Comparison of ENCODE assay signal across 7 cellular contexts in the genomic region with DNA sequence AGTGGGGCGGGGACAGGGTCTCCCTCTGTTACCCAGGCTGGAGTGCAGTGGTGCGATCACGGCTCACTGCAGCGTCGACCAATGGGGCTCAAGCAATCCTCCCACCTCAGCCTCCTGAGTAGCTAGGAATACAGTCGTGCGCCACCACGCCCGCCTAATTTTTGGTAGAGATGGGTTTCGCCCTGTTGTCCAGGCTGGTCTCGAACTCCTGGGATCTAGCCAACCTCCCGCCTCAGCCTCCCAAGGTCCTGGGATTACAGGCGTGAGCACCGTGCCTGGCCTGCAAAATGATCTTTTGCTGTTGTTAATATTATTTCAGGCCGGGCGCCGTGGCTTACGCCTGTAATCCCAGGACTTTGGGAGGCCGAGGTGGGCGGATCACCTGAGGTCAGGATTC. TPM values are rescaled to one million over a fixed set of nuclear protein-coding genes. Genes with fewer than 3 reads are reported as not detected.
DNase-seq lines count a peak whose midpoint lies in the region; ATAC-seq, FAIRE-seq and TF ChIP-seq lines count a peak whose summit lies in the region.

No MANE protein-coding gene starts in this region.

- H3K9me3 ChIP-seq in IMR-90 (ENCODE audit: control insufficient read depth, insufficient read depth, low read length): no peaks in the 10 kb centered on the region
- H3K9me3 ChIP-seq in astrocyte (ENCODE audit: insufficient read depth, low read depth, low read length): no peaks in the 10 kb centered on the region
- no peaks in the 10 kb centered on the region for H3K9me3 ChIP-seq in left lung

- no peak overlapping the region for H3K27ac ChIP-seq in IMR-90 (ENCODE audit: insufficient read depth, low read length)
- H3K27ac ChIP-seq in astrocyte (ENCODE audit: low read depth, low read length): no peak overlapping the region
- H3K27ac ChIP-seq in left lung: peak overlapping the region; percentile 81 to 83
- H3K27ac ChIP-seq in temporal lobe (ENCODE audit: low read depth, low read length): peak overlapping the region; percentile 2

- no peak overlapping the region for H2BK15ac ChIP-seq in IMR-90 (ENCODE audit: low read depth, low read length)

- H3K4me1 ChIP-seq in IMR-90 (ENCODE audit: control insufficient read depth, insufficient read depth, low read length): peaks cover 9% of the 10 kb centered on the region
- H3K4me1 ChIP-seq in astrocyte (ENCODE audit: insufficient read depth, low read length): peaks cover 7% of the 10 kb centered on the region
- peaks cover 12 to 23% of the 10 kb centered on the region in 2 donors for H3K4me1 ChIP-seq in left lung

- no peak overlapping the region for H3K27ac Mint-ChIP-seq in astrocyte (ENCODE audit: unreplicated experiment)

- H3K14ac ChIP-seq in IMR-90 (replicated peaks; ENCODE audit: low read depth, low read length): 0 out of 2 replicates have a peak overlapping the region, but pooled peaks have one; percentile 4

- H3K4me3 ChIP-seq in IMR-90 (ENCODE audit: insufficient read depth, low read depth, low read length) (peak overlapping the region; percentile 63; the same call in 1 of the 2 replicates), astrocyte (ENCODE audit: insufficient read depth, low read depth, low read length) (peak overlapping the region; percentile 98), left lung (peak overlapping the region; percentile 73 to 77)

- H2BK20ac ChIP-seq in IMR-90 (ENCODE audit: low read depth, low read length): no peak overlapping the region

- H4K91ac ChIP-seq in IMR-90 (ENCODE audit: insufficient read depth, low read depth, low read length): no peak overlapping the region

- FAIRE-seq in astrocyte (lab: Jason Lieb, UNC): no peak

- peak overlapping the region; percentile 51 to 86 for H4K8ac ChIP-seq in IMR-90 (ENCODE audit: low read depth in 2 of 2, low read length in 2 of 2)

- BruUV-seq in IMR-90 (replicated peaks; lab: Mats Ljungman, UMichigan): no TSS peak

- no peaks in the 10 kb centered on the region for H4K20me1 ChIP-seq in IMR-90 (ENCODE audit: insufficient read depth, low read length)
- peaks cover 12% of the 10 kb centered on the region for H4K20me1 ChIP-seq in astrocyte (ENCODE audit: insufficient read depth, low read length)

- H3K36me3 ChIP-seq in IMR-90 (ENCODE audit: control insufficient read depth, insufficient read depth, low read length) (peaks cover 5% of the 10 kb centered on the region; the same call in 1 of the 2 replicates), astrocyte (ENCODE audit: insufficient read depth, low read length) (peaks cover 6% of the 10 kb centered on the region), left lung (peaks cover 0 to 13% of the 10 kb centered on the region in 2 donors)

- no peak overlapping the region for H2AK9ac ChIP-seq in IMR-90 (replicated peaks; ENCODE audit: low read depth, low read length, poor library complexity)

- dilution Hi-C loops in IMR-90 (cut with HindIII; ENCODE audit: low sequenced_read_pairs, unreplicated experiment): no loop called here

- no peak for DNase-seq in IMR-90
- no peak for DNase-seq in astrocyte (ENCODE audit: low read depth)
- DNase-seq in left lung: no peak
- no peak for DNase-seq in SKM-1 (lab: John Stamatoyannopoulos, UW; ENCODE audit: unreplicated experiment)

- CTCF ChIA-PET in IMR-90 (lab: Yijun Ruan, JAX): interaction anchor here (1.0 to 1.4 kb wide), 2 partner anchors 10 to 21 kb away, joined by 3 to 4 read pairs; no protein-coding TSS in a partner anchor

- H3K4me1 Mint-ChIP-seq in astrocyte (ENCODE audit: low read depth, unreplicated experiment): peaks cover 14% of the 10 kb centered on the region

- ATAC-seq in IMR-90 (ENCODE audit: low read depth) (no peak), left lung (no peak), GM21423 (IDR thresholded peaks at IDR 0.05; ENCODE audit: unreplicated experiment) (no peak)
- ATAC-seq in activated CD4-positive, CD25-positive, alpha-beta regulatory T cell treated with anti-CD3 and anti-CD28 coated beads, Interleukin-2, amount 50 U/mL, for 24 hours: no peak

- H3K9ac ChIP-seq in IMR-90 (ENCODE audit: low read depth, low read length) (no peak overlapping the region), astrocyte (ENCODE audit: low read length) (peak overlapping the region; percentile 96)

- 94% methylated on average over 8 of the region's 20 CpGs; no CpG with 5 or more reads in 1 of the 2 experiments for WGBS in IMR-90 (ENCODE audit: extremely low coverage in 2 of 2, insufficient read length in 1 of 2), 2 experiments

- TF ChIP-seq POLR2A in IMR-90 (IDR thresholded peaks at IDR 0.05; ENCODE audit: low read depth, low read length): no peak

- H3K27me3 ChIP-seq in IMR-90 (ENCODE audit: control insufficient read depth, insufficient read depth, low read length) (no peaks in the 10 kb centered on the region), astrocyte (ENCODE audit: insufficient read depth, low read length) (no peaks in the 10 kb centered on the region), left lung (no peaks in the 10 kb centered on the region)

- peaks cover 16 to 31% of the 10 kb centered on the region in 2 experiments for H3K79me1 ChIP-seq in IMR-90 (ENCODE audit: low read depth in 1 of 2, low read length in 2 of 2)

- TF ChIP-seq RAD21 in IMR-90 (IDR thresholded peaks at IDR 0.05; ENCODE audit: low read length): no peak

- H3K27me3 Mint-ChIP-seq in astrocyte (ENCODE audit: low read depth, unreplicated experiment): no peaks in the 10 kb centered on the region

- H3K4me2 ChIP-seq in IMR-90 (ENCODE audit: low read depth, low read length): peak overlapping the region; percentile 90
- H3K4me2 ChIP-seq in astrocyte (ENCODE audit: low read length): peak overlapping the region; percentile 87

- no peak overlapping the region for H2BK120ac ChIP-seq in IMR-90 (ENCODE audit: low read depth, low read length)

- H3K36me3 Mint-ChIP-seq in astrocyte (ENCODE audit: low read depth, unreplicated experiment): no peaks in the 10 kb centered on the region

- H3K18ac ChIP-seq in IMR-90 (ENCODE audit: low read depth, low read length): no peak overlapping the region

- H3K79me2 ChIP-seq in astrocyte (ENCODE audit: insufficient read depth, low read length): peaks cover 37% of the 10 kb centered on the region

- no peak overlapping the region for H2BK5ac ChIP-seq in IMR-90 (ENCODE audit: low read depth, low read length, poor library complexity, severe bottlenecking)

- no peak overlapping the region for H3K23ac ChIP-seq in IMR-90 (ENCODE audit: low read depth, low read length)

- peak overlapping the region; percentile 96 for H3K4me3 Mint-ChIP-seq in astrocyte (ENCODE audit: unreplicated experiment)

- no peak for TF ChIP-seq CTCF in IMR-90 (conservative IDR thresholded peaks at IDR 0.05; ENCODE audit: low read depth, low read length)
- no peak for TF ChIP-seq CTCF in astrocyte (IDR thresholded peaks at IDR 0.05; ENCODE audit: insufficient read depth, low read depth, low read length)
- TF ChIP-seq CTCF in left lung (IDR thresholded peaks at IDR 0.05): no peak

- H3K9me1 ChIP-seq in IMR-90 (ENCODE audit: insufficient read depth, low read length): peaks cover 9% of the 10 kb centered on the region; the same call in 1 of the 2 replicates

- H2AFZ ChIP-seq in IMR-90 (replicated peaks; ENCODE audit: low read length, poor library complexity) (peak overlapping the region; percentile 88), astrocyte (ENCODE audit: low read depth, low read length) (peak overlapping the region; percentile 91)

- intact Hi-C loops in IMR-90 (cut with micrococcal nuclease): loop anchor here (1.0 kb wide), 1 partner anchor 47 kb away; no protein-coding TSS in a partner anchor
- intact Hi-C loops in left lung (cut with DNase I): no loop called here

- no peak overlapping the region for H3K56ac ChIP-seq in IMR-90 (ENCODE audit: extremely low read depth, insufficient read depth, low read length)

- in situ Hi-C loops in IMR-90 (cut with MboI; ENCODE audit: low sequenced_read_pairs): no loop called here

- peaks cover 4% of the 10 kb centered on the region for H3K9me3 Mint-ChIP-seq in astrocyte (ENCODE audit: unreplicated experiment)

- peak overlapping the region; percentile 2; the same call in 1 of the 2 replicates for H3K4ac ChIP-seq in IMR-90 (ENCODE audit: low read depth, low read length)

- H4K5ac ChIP-seq in IMR-90 (ENCODE audit: low read depth, low read length): peak overlapping the region; percentile 61

- no peak overlapping the region for H2AK5ac ChIP-seq in IMR-90 (ENCODE audit: low read depth, low read length)

- POLR2A ChIA-PET in IMR-90 (lab: Charles Lee; ENCODE audit: unreplicated experiment): no interaction called here

TF ChIP-seq in IMR-90, 13 proteins besides CTCF, POLR2A, EP300 and RAD21 (continues in another document):
- TF ChIP-seq MAFK (IDR thresholded peaks at IDR 0.05; ENCODE audit: low read depth, low read length) (no peak), CHD1 (IDR thresholded peaks at IDR 0.05; ENCODE audit: low read depth, low read length) (no peak), RFX5 (IDR thresholded peaks at IDR 0.05; ENCODE audit: low read depth, low read length) (no peak), NFE2L2 (IDR thresholded peaks at IDR 0.05; ENCODE audit: low read depth, low read length) (no peak), CEBPB (IDR thresholded peaks at IDR 0.05; ENCODE audit: low read depth, low read length) (no peak), FOS (IDR thresholded peaks at IDR 0.05; ENCODE audit: low read depth, low read length) (no peak), BHLHE40 (IDR thresholded peaks at IDR 0.05; ENCODE audit: low read depth, low read length) (no peak)
- TF ChIP-seq, protein P1, sequence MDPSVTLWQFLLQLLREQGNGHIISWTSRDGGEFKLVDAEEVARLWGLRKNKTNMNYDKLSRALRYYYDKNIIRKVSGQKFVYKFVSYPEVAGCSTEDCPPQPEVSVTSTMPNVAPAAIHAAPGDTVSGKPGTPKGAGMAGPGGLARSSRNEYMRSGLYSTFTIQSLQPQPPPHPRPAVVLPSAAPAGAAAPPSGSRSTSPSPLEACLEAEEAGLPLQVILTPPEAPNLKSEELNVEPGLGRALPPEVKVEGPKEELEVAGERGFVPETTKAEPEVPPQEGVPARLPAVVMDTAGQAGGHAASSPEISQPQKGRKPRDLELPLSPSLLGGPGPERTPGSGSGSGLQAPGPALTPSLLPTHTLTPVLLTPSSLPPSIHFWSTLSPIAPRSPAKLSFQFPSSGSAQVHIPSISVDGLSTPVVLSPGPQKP (IDR thresholded peaks at IDR 0.05; ENCODE audit: borderline replicate concordance, low read depth, low read length): no peak

RNA-seq across cellular contexts. Expression of a gene that starts 0.6 kb away (rescaled TPM):
- 15.6 and 17.8 TPM in 2 replicates for total RNA-seq in IMR-90 (2012; rRNA removed)
- polyA plus RNA-seq in IMR-90 (2012; rRNA removed): 8.0 and 9.6 TPM in 2 replicates
- polyA plus RNA-seq in IMR-90 (2012; cell fraction: cytosol; rRNA removed): 1.8 and 2.5 TPM in 2 replicates
- 2.3 and 14.5 TPM in 2 replicates for polyA plus RNA-seq in IMR-90 (2012; cell fraction: nucleus; rRNA removed; ENCODE audit: low replicate concordance)
- total RNA-seq in astrocyte: 11.5 and 11.7 TPM in 2 replicates
- total RNA-seq in left lung: 10 to 100 TPM in 1 of 2 donors, 1 to 10 TPM in 1; 9.9 to 11.4 TPM
- total RNA-seq in temporal lobe: 4.4 TPM

RNA-seq across cellular contexts. Expression of a gene that starts 5.1 kb away (rescaled TPM):
- total RNA-seq in IMR-90 (2012; rRNA removed) (10.8 and 14.2 TPM in 2 replicates), astrocyte (10.0 and 10.5 TPM in 2 replicates), left lung (1 to 10 TPM; 7.5 to 7.8 TPM), temporal lobe (7.6 TPM)
- 2.4 and 2.8 TPM in 2 replicates for polyA plus RNA-seq in IMR-90 (2012; rRNA removed)
- polyA plus RNA-seq in IMR-90 (2012; cell fraction: cytosol; rRNA removed): 0.53 and 0.60 TPM in 2 replicates
- 1.0 and 4.9 TPM in 2 replicates for polyA plus RNA-seq in IMR-90 (2012; cell fraction: nucleus; rRNA removed; ENCODE audit: low replicate concordance)

Comparison
In these comparisons a context has a peak if more than half of its experiments do, and no peak if none do; other contexts are left out.
1. H3K27ac ChIP-seq: peak in left lung (2 of 2) and temporal lobe (single experiment); none in IMR-90 (single experiment) and astrocyte (single experiment).
2. Peak in every context shown above with its lines, with median percentiles within 50 percentile points of each other: H3K4me3 ChIP-seq.